ENCODE assay signal across 24 cellular contexts in genomic region chr3:13674538-13675185, GRCh38.
"Had no signal": no experiment of that assay in that cellular context is flagged by ENCODE, and none has a peak within 500 bp of the region (broad histone marks: within the 10 kb centered on the region; RNA-seq: fewer than 3 reads in every experiment).

No MANE protein-coding gene starts in this region.

- H3K36me3 Mint-ChIP-seq: immature natural killer cell; naive B cell; natural killer cell treated with Interleukin-12 subunit alpha and Interleukin-12 subunit beta and Interleukin-15 and Interleukin-18, amount 100 ng/mL, for 72 hours; stimulated activated naive B cell treated with anti-CD40 and anti-IgM and Interleukin-4, amounts not matched to agents 10 μg/mL and 1 μg/mL and 100 μg/mL, for 72 hours had no signal

- H3K4me3 ChIP-seq: esophagus squamous epithelium, left ventricle myocardium inferior, lower lobe of right lung, ovary, skin epidermis, spleen, transverse colon, vagina had no signal

- ATAC-seq: effector memory CD8-positive, alpha-beta T cell; left colon; lower lobe of right lung; stimulated activated naive B cell treated with anti-CD40 and anti-IgM and Interleukin-4, amounts not matched to agents 10 μg/mL and 1 μg/mL and 100 μg/mL, for 72 hours had no signal

- H3K9me3 Mint-ChIP-seq: effector memory CD8-positive, alpha-beta T cell; immature natural killer cell; natural killer cell treated with Interleukin-12 subunit alpha and Interleukin-12 subunit beta and Interleukin-15 and Interleukin-18, amount 100 ng/mL, for 72 hours; stimulated activated naive B cell treated with anti-CD40 and anti-IgM and Interleukin-4, amounts not matched to agents 10 μg/mL and 1 μg/mL and 100 μg/mL, for 72 hours; stimulated activated naive CD8-positive, alpha-beta T cell treated with anti-CD3 and anti-CD28 coated beads, Interleukin-15, Interleukin-2, amounts not matched to agents 100 ng/mL and 50 ng/mL, for 24 hours had no signal

- H3K4me1 Mint-ChIP-seq: immature natural killer cell; naive B cell; stimulated activated naive B cell treated with anti-CD40 and anti-IgM and Interleukin-4, amounts not matched to agents 10 μg/mL and 1 μg/mL and 100 μg/mL, for 72 hours had no signal

- H3K27ac Mint-ChIP-seq: effector memory CD8-positive, alpha-beta T cell; immature natural killer cell; natural killer cell treated with Interleukin-12 subunit alpha and Interleukin-12 subunit beta and Interleukin-15 and Interleukin-18, amount 100 ng/mL, for 72 hours; stimulated activated naive B cell treated with anti-CD40 and anti-IgM and Interleukin-4, amounts not matched to agents 10 μg/mL and 1 μg/mL and 100 μg/mL, for 72 hours; stimulated activated naive CD8-positive, alpha-beta T cell treated with anti-CD3 and anti-CD28 coated beads, Interleukin-15, Interleukin-2, amounts not matched to agents 100 ng/mL and 50 ng/mL, for 24 hours had no signal

- H3K4me1 ChIP-seq: esophagus squamous epithelium, left ventricle myocardium inferior, lower lobe of right lung, spleen, transverse colon, vagina had no signal

- DNase-seq: cortex of kidney; effector memory CD8-positive, alpha-beta T cell; erythroblast; esophagus squamous epithelium; foreskin melanocyte; glutamatergic neuron; immature natural killer cell; islet precursor cell; kidney glomerular epithelial cell; left colon; left ventricle myocardium inferior; lower lobe of right lung; naive B cell; occipital lobe; ovary; spleen; stimulated activated CD4-positive, alpha-beta T cell treated with anti-CD3 and anti-CD28 coated beads, Interleukin-2, amount 100 ng/mL, for 48 hours; stimulated activated naive B cell treated with anti-CD40 and anti-IgM and Interleukin-4, amounts not matched to agents 10 μg/mL and 1 μg/mL and 100 μg/mL, for 72 hours; transverse colon had no signal

- H3K27ac ChIP-seq: esophagus squamous epithelium, left ventricle myocardium inferior, lower lobe of right lung, ovary, skin epidermis, spleen, transverse colon, vagina had no signal

- FAIRE-seq: endometrium had no signal

- H3K9me3 ChIP-seq: esophagus squamous epithelium, lower lobe of right lung, ovary, spleen, transverse colon, vagina had no signal

- H3K36me3 ChIP-seq: esophagus squamous epithelium, left ventricle myocardium inferior, lower lobe of right lung, ovary, spleen, transverse colon, vagina had no signal

- H3K4me3 Mint-ChIP-seq: effector memory CD8-positive, alpha-beta T cell; immature natural killer cell; naive B cell; natural killer cell treated with Interleukin-12 subunit alpha and Interleukin-12 subunit beta and Interleukin-15 and Interleukin-18, amount 100 ng/mL, for 72 hours; stimulated activated naive B cell treated with anti-CD40 and anti-IgM and Interleukin-4, amounts not matched to agents 10 μg/mL and 1 μg/mL and 100 μg/mL, for 72 hours; stimulated activated naive CD8-positive, alpha-beta T cell treated with anti-CD3 and anti-CD28 coated beads, Interleukin-15, Interleukin-2, amounts not matched to agents 100 ng/mL and 50 ng/mL, for 24 hours had no signal

- H3K27me3 ChIP-seq: ovary, vagina had no signal
